Comparison of ENCODE assay signal across 8 cellular contexts in the genomic region with DNA sequence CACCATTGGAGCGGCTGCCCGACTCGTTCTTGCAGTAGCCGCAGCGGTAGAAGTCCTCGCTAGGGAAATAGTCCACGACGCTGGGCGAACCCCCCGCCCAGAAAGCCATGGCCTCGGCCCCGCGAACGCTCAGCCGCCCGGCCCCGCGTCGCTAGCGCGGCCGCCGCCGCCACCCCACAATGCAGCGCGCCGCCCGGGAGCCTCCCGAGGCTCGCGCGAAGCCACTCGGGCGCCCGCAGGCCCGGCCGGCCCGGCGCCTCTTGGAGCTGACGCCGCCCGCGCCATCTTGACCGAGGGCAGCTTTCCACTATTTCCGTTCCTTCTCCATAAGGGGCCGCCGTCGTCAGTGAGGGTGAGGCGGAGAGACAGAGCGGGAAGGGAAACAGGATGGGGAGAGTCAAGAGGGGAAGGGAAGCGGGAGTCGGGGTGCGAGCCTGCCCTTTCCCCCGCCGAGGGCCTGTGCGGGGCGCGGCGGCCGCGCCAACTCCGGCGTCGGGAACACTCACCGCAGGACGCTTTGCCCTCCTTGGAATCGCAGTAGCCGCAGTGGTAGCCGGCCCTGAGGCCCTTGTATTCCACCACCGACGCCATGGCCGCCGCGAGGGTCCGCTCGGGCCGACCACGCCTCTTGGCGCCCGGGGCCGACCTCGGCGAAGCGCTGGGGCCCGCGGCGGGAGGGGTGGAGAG. TPM values are rescaled to one million over a fixed set of nuclear protein-coding genes. Genes with fewer than 3 reads are reported as not detected.
DNase-seq lines count a peak whose midpoint lies in the region; ATAC-seq, FAIRE-seq and TF ChIP-seq lines count a peak whose summit lies in the region.

Gene ATE1 (minus strand): TSS at position 191 of the 687 bp plus-strand sequence. CDS start 82 bp downstream, at position 109.

- peak within 1 kb of the TSS; percentile 85 to 96 (median 90) for H3K4me3 ChIP-seq in H1 (ENCODE audit: extremely low read depth in 1 of 4, insufficient read depth in 2 of 4, low read depth in 3 of 4, low read length in 4 of 4)
- peak within 1 kb of the TSS; percentile 83 to 84 for H3K4me3 ChIP-seq in mesenchymal stem cell (ENCODE audit: insufficient read depth in 1 of 2, low read depth in 1 of 2, low read length in 2 of 2)

- H2BK12ac ChIP-seq in H1 (ENCODE audit: low read depth, low read length) = no peak within 1 kb of the TSS; the same call in 1 of the 2 replicates
- H2BK12ac ChIP-seq in mesenchymal stem cell (ENCODE audit: low read length in 2 of 2) = peak within 1 kb of the TSS in 1 of 2 experiments; percentile 87

- H3K27me3 Mint-ChIP-seq in activated CD8-positive, alpha-beta memory T cell treated with anti-CD3 and anti-CD28 coated beads, Interleukin-2, amount 10 ng/mL, durations not matched to agents 7 days and 5 days = no peaks in the 10 kb centered on the region

- H2BK20ac ChIP-seq in H1 (ENCODE audit: low read length) = no peak within 1 kb of the TSS

- H3K79me1 ChIP-seq in H1 (ENCODE audit: low read depth, low read length) (no peaks in the 10 kb centered on the region; the same call in 1 of the 2 replicates), mesenchymal stem cell (replicated peaks; ENCODE audit: low read length, poor library complexity, severe bottlenecking) (peaks cover 5% of the 10 kb centered on the region)

- H2AFZ ChIP-seq in H1 (ENCODE audit: low read length) = peak within 1 kb of the TSS; percentile 82; the same call in 1 of the 2 replicates
- peak within 1 kb of the TSS; percentile 93 for H2AFZ ChIP-seq in mesenchymal stem cell (ENCODE audit: low read depth, low read length)

- peak; percentile 54 for ATAC-seq in GM19468 (IDR thresholded peaks at IDR 0.05; ENCODE audit: extremely low read depth, unreplicated experiment)
- peak; percentile 95 for ATAC-seq in activated CD8-positive, alpha-beta memory T cell treated with anti-CD3 and anti-CD28 coated beads, Interleukin-2, amount 10 ng/mL, durations not matched to agents 7 days and 5 days

- H2BK15ac ChIP-seq in H1 (ENCODE audit: low read length) (no peak within 1 kb of the TSS), mesenchymal stem cell (ENCODE audit: low read depth, poor library complexity, severe bottlenecking) (peak within 1 kb of the TSS; percentile 86)

- TF ChIP-seq RAD21 in H1 (IDR thresholded peaks at IDR 0.05 in 1 of 2, conservative IDR thresholded peaks at IDR 0.05 in 1 of 2; ENCODE audit: low read depth in 2 of 2, low read length in 2 of 2) = peak; percentile 1 to 21; a peak in 3 of 4 replicates

- H3K18ac ChIP-seq in H1 (ENCODE audit: extremely low read depth, low read length) (peak within 1 kb of the TSS; percentile 75), mesenchymal stem cell (ENCODE audit: low read depth in 1 of 2, low read length in 2 of 2) (peak within 1 kb of the TSS; percentile 99)

- H4K91ac ChIP-seq in H1 (replicated peaks; ENCODE audit: insufficient read length, low read length) (peak within 1 kb of the TSS; percentile 45), mesenchymal stem cell (ENCODE audit: low read length) (peak within 1 kb of the TSS; percentile 99)

- no peaks in the 10 kb centered on the region for H3K9me3 ChIP-seq in H1 (ENCODE audit: insufficient read depth in 2 of 2, low read depth in 1 of 2, low read length in 1 of 2)
- no peaks in the 10 kb centered on the region for H3K9me3 ChIP-seq in mesenchymal stem cell (ENCODE audit: control insufficient read depth, low read length)

- POLR2A ChIA-PET in H1 (lab: Charles Lee; ENCODE audit: partially characterized antibody) = interaction anchor here (0.6 to 2.8 kb wide), 28 partner anchors 9 to 1004 kb away, joined by 3 to 25 read pairs (median 4); partner anchors contain the start of gene NSMCE4A

- H3K4me2 ChIP-seq in H1 (ENCODE audit: insufficient read depth in 1 of 2, low read depth in 2 of 2, low read length in 2 of 2) (peak within 1 kb of the TSS; percentile 90 to 91), mesenchymal stem cell (ENCODE audit: low read length, poor library complexity, severe bottlenecking) (peak within 1 kb of the TSS; percentile 74)

- H3K56ac ChIP-seq in H1 (replicated peaks; ENCODE audit: insufficient read length, low read depth, low read length) = peak within 1 kb of the TSS; percentile 95

- H3K79me2 ChIP-seq in H1 (ENCODE audit: control insufficient read depth in 1 of 2, insufficient read depth in 2 of 2, low read length in 2 of 2) = peaks cover 0 to 43% of the 10 kb centered on the region in 2 experiments; a peak in 3 of 4 replicates

- H4K20me1 ChIP-seq in H1 (replicated peaks in 1 of 2; ENCODE audit: control insufficient read depth in 1 of 2, insufficient read depth in 2 of 2, low read length in 2 of 2) = no peaks in the 10 kb centered on the region

- DNase-seq in COLO668 (lab: John Stamatoyannopoulos, UW; ENCODE audit: unreplicated experiment) (peak; percentile 92), HS-5 (ENCODE audit: low read depth) (peak; percentile 63), NOMO-1 treated with dmso at 0.1 percent for 144 hours (lab: John Stamatoyannopoulos, UW; ENCODE audit: unreplicated experiment) (peak; percentile 91), H1 (ENCODE audit: low read depth in 1 of 2, low spot score in 2 of 2) (peak; percentile 69 to 91), mesenchymal stem cell (peak; percentile 94)
- peak; percentile 85 for DNase-seq in activated CD8-positive, alpha-beta memory T cell treated with anti-CD3 and anti-CD28 coated beads, Interleukin-2, amount 10 ng/mL, durations not matched to agents 7 days and 5 days
- peak; percentile 62 for DNase-seq in stimulated activated CD8-positive, alpha-beta memory T cell treated with anti-CD3 and anti-CD28 coated beads, Interleukin-12 subunit alpha, Interleukin-12 subunit beta, amount 100 ng/mL, for 24 hours (ENCODE audit: extremely low read depth)

- 0% methylated on average over 74 of the region's 87 CpGs; no CpG with 5 or more reads in 1 of the 2 experiments for WGBS in H1 (ENCODE audit: extremely low coverage in 1 of 2, insufficient coverage in 1 of 2, insufficient read length in 1 of 2, insufficient replicate concordance in 2 of 2, low coverage in 1 of 2, low lambda C conversion rate in 2 of 2, missing lambda C conversion rate in 1 of 2), 2 experiments
- under 1% methylated on average over 69 of the region's 87 CpGs for WGBS in mesenchymal stem cell

- H3K36me3 ChIP-seq in H1 (ENCODE audit: control insufficient read depth in 2 of 4, insufficient read depth in 4 of 4, low read length in 3 of 4) (peaks cover 0 to 7% (median 0%) of the 10 kb centered on the region in 4 experiments; a peak in 2 of 8 replicates), mesenchymal stem cell (ENCODE audit: control insufficient read depth in 1 of 2, insufficient read depth in 2 of 2, low read depth in 1 of 2, low read length in 2 of 2) (peaks cover 0 to 4% of the 10 kb centered on the region in 2 experiments)

- CTCF ChIA-PET in activated CD8-positive, alpha-beta memory T cell treated with anti-CD3 and anti-CD28 coated beads, Interleukin-2, amount 10 ng/mL, durations not matched to agents 7 days and 5 days (lab: Charles Lee) = interaction anchor here (0.6 to 1.8 kb wide), 3 partner anchors 29 to 1114 kb away, joined by 3 to 10 read pairs (median 3); partner anchors contain the start of gene NSMCE4A
- CTCF ChIA-PET in H1 (lab: Charles Lee; ENCODE audit: partially characterized antibody) = interaction anchor here (0.8 to 0.9 kb wide), 2 partner anchors 104 to 122 kb away, joined by 3 read pairs; no protein-coding TSS in a partner anchor

- peaks cover 2% of the 10 kb centered on the region for H3K36me3 Mint-ChIP-seq in activated CD8-positive, alpha-beta memory T cell treated with anti-CD3 and anti-CD28 coated beads, Interleukin-2, amount 10 ng/mL, durations not matched to agents 7 days and 5 days

- H3K4ac ChIP-seq in H1 (replicated peaks; ENCODE audit: insufficient read length, low read depth, low read length) (no peak within 1 kb of the TSS), mesenchymal stem cell (ENCODE audit: low read depth in 1 of 2, low read length in 2 of 2) (peak within 1 kb of the TSS; percentile 80 to 96)

- H2BK5ac ChIP-seq in H1 (ENCODE audit: low read depth, low read length) (peak within 1 kb of the TSS; percentile 84), mesenchymal stem cell (ENCODE audit: low read depth, low read length, poor library complexity, severe bottlenecking) (peak within 1 kb of the TSS; percentile 82)

- TF ChIP-seq EP300 in H1 (IDR thresholded peaks at IDR 0.05; ENCODE audit: borderline replicate concordance in 1 of 2, low read depth in 2 of 2, low read length in 2 of 2) = peak in 1 of 2 experiments; percentile 10; a peak in 1 of 3 replicates

- H3K4me1 Mint-ChIP-seq in activated CD8-positive, alpha-beta memory T cell treated with anti-CD3 and anti-CD28 coated beads, Interleukin-2, amount 10 ng/mL, durations not matched to agents 7 days and 5 days = peaks cover 15% of the 10 kb centered on the region

- H4K8ac ChIP-seq in H1 (ENCODE audit: extremely low read depth, insufficient read depth, low read length) (peak within 1 kb of the TSS; percentile 99), mesenchymal stem cell (ENCODE audit: low read length) (peak within 1 kb of the TSS; percentile 98)

- H3K27me3 ChIP-seq in H1 (replicated peaks in 1 of 4; ENCODE audit: control insufficient read depth in 3 of 4, extremely low read depth in 1 of 4, insufficient read depth in 3 of 4, low read length in 3 of 4) (no peaks in the 10 kb centered on the region), mesenchymal stem cell (ENCODE audit: control insufficient read depth in 1 of 2, insufficient read depth in 1 of 2, low read length in 2 of 2) (no peaks in the 10 kb centered on the region)

- H2AK5ac ChIP-seq in H1 (ENCODE audit: low read depth, low read length) (0 out of 2 replicates have a peak within 1 kb of the TSS, but pooled peaks have one; percentile 65), mesenchymal stem cell (ENCODE audit: low read length, severe bottlenecking) (peak within 1 kb of the TSS; percentile 43)

- peak within 1 kb of the TSS; percentile 98 for H4K5ac ChIP-seq in H1 (ENCODE audit: insufficient read length, low read depth, low read length)

- TF ChIP-seq CTCF in H1 (IDR thresholded peaks at IDR 0.05; ENCODE audit: control extremely low read depth in 1 of 3, insufficient read depth in 1 of 3, low read depth in 1 of 3, low read length in 3 of 3) = no peak

- H3K4me1 ChIP-seq in H1 (replicated peaks in 1 of 4; ENCODE audit: control insufficient read depth in 3 of 4, insufficient read depth in 4 of 4, low read length in 3 of 4) (peaks cover 0 to 7% (median 1%) of the 10 kb centered on the region in 4 experiments; a peak in 3 of 7 replicates), mesenchymal stem cell (ENCODE audit: control insufficient read depth, insufficient read depth, low read depth, low read length) (peaks cover 6% of the 10 kb centered on the region)

- peak within 1 kb of the TSS; percentile 100 for H3K27ac ChIP-seq in H1 (ENCODE audit: low read depth, low read length)
- peak within 1 kb of the TSS; percentile 87 for H3K27ac ChIP-seq in mesenchymal stem cell (ENCODE audit: low read length, poor library complexity, severe bottlenecking)

- FAIRE-seq in H1 (lab: Jason Lieb, UNC) = no peak

- H2BK120ac ChIP-seq in H1 (replicated peaks; ENCODE audit: low read depth, low read length) (no peak within 1 kb of the TSS), mesenchymal stem cell (ENCODE audit: low read depth, low read length) (peak within 1 kb of the TSS; percentile 94)

- H3K14ac ChIP-seq in H1 (ENCODE audit: insufficient read length) (peak within 1 kb of the TSS; percentile 40), mesenchymal stem cell (ENCODE audit: low read length in 2 of 2) (peak within 1 kb of the TSS in 1 of 2 experiments; percentile 97)

- H3K23ac ChIP-seq in H1 (ENCODE audit: insufficient read length) (no peak within 1 kb of the TSS), mesenchymal stem cell (ENCODE audit: low read length in 2 of 2) (peak within 1 kb of the TSS; percentile 97 to 98)

- peak within 1 kb of the TSS; percentile 95 for H3K27ac Mint-ChIP-seq in activated CD8-positive, alpha-beta memory T cell treated with anti-CD3 and anti-CD28 coated beads, Interleukin-2, amount 10 ng/mL, durations not matched to agents 7 days and 5 days

- peak within 1 kb of the TSS; percentile 96 to 99 (median 96) for H3K9ac ChIP-seq in H1 (replicated peaks in 1 of 4; ENCODE audit: extremely low read depth in 1 of 4, low read depth in 3 of 4, low read length in 3 of 4)
- H3K9ac ChIP-seq in mesenchymal stem cell (ENCODE audit: low read length) = peak within 1 kb of the TSS; percentile 100

- peaks cover 5% of the 10 kb centered on the region; the same call in 1 of the 2 replicates for H3K23me2 ChIP-seq in H1 (ENCODE audit: low read depth, low read length)

- peak; percentile 90 to 98 for TF ChIP-seq POLR2A in H1 (IDR thresholded peaks at IDR 0.05; ENCODE audit: control extremely low read depth in 1 of 2, low read depth in 2 of 2, low read length in 2 of 2)

- H3K9me3 Mint-ChIP-seq in activated CD8-positive, alpha-beta memory T cell treated with anti-CD3 and anti-CD28 coated beads, Interleukin-2, amount 10 ng/mL, durations not matched to agents 7 days and 5 days (ENCODE audit: low read depth) = no peaks in the 10 kb centered on the region

- H3K4me3 Mint-ChIP-seq in activated CD8-positive, alpha-beta memory T cell treated with anti-CD3 and anti-CD28 coated beads, Interleukin-2, amount 10 ng/mL, durations not matched to agents 7 days and 5 days = peak within 1 kb of the TSS; percentile 95

RNA-seq across cellular contexts. Expression of gene ATE1, which starts in this region (rescaled TPM):
- 10 to 100 TPM; 26.6 to 28.1 TPM for total RNA-seq in activated CD8-positive, alpha-beta memory T cell treated with anti-CD3 and anti-CD28 coated beads, Interleukin-2, amount 10 ng/mL, durations not matched to agents 7 days and 5 days
- total RNA-seq in H1 (2021; fragmentation: NEBNext Ultra II Directional; extraction: Animal tissue kit (Norgen Biotek cat#: 25700)) = 26.9 and 28.6 TPM in 2 replicates
- 6.1 and 8.8 TPM in 2 replicates for polyA plus RNA-seq in H1 (2011; rRNA removed)
- polyA plus RNA-seq in H1 (2011; cell fraction: cytosol; rRNA removed) = 9.7 TPM
- polyA plus RNA-seq in H1 (2011; cell fraction: nucleus; rRNA removed) = 8.3 TPM
- 10.1 to 15.2 TPM (median 12.6 TPM) in 4 replicates for polyA plus RNA-seq in H1 (2012, experiment 1 of 2)
- polyA plus RNA-seq in H1 (2012, experiment 2 of 2) = 1.4 TPM
- 10.3 TPM for polyA plus RNA-seq in H1 (2013, experiment 1 of 2)
- polyA plus RNA-seq in H1 (2013, experiment 2 of 2) = 10.6 TPM
- 27.3 and 28.2 TPM in 2 replicates for polyA minus RNA-seq in H1 (2011; rRNA and poly(A)+ RNA removed)
- polyA minus RNA-seq in H1 (2011; cell fraction: cytosol; rRNA and poly(A)+ RNA removed) = 12.6 TPM
- polyA minus RNA-seq in H1 (2011; cell fraction: nucleus; rRNA and poly(A)+ RNA removed) = 25.9 TPM
- 10.7 TPM for polyA plus RNA-seq in mesenchymal stem cell (2013, experiment 1 of 2)
- polyA plus RNA-seq in mesenchymal stem cell (2013, experiment 2 of 2) = 11.5 TPM

Comparison
In these comparisons a context has a peak if more than half of its experiments do, and no peak if none do; other contexts are left out.
1. Peak in every context shown above with its lines: DNase-seq, ATAC-seq, H3K4me3 ChIP-seq and H3K27ac ChIP-seq.